ENCODE assay signal across 8 cellular contexts in genomic region chr3:152595975-152596832, GRCh38.
DNase-seq lines count a peak whose midpoint lies in the region; ATAC-seq, FAIRE-seq and TF ChIP-seq lines count a peak whose summit lies in the region.

No MANE protein-coding gene starts in this region.

- H3K4me1 Mint-ChIP-seq in Calu3 (ENCODE audit: low read depth, unreplicated experiment) (peaks cover 45% of the 10 kb centered on the region), WTC11 (peaks cover 23% of the 10 kb centered on the region)

- ATAC-seq in HG03521 (IDR thresholded peaks at IDR 0.05; ENCODE audit: unreplicated experiment) (peak; percentile 99), WTC11 (peak; percentile 55), heart left ventricle (peak; percentile 93 to 97 (median 95))

- intact Hi-C loops in Calu3 (cut with micrococcal nuclease; ENCODE audit: unreplicated experiment) (loop anchor here (2.0 to 10.0 kb wide), 2 partner anchors 239 to 365 kb away; partner anchors contain the start of gene P2RY1), heart left ventricle (cut with DNase I) (loop anchor here in 1 of 10 donors (2.0 kb wide), 1 partner anchor 39 kb away; no protein-coding TSS in a partner anchor)

- H3K27ac ChIP-seq in heart left ventricle, result peak overlapping the region; percentile 47 to 86 (median 78)

- 33 to 45% (median 39%) methylated on average over 4 of the region's 4 CpGs for WGBS in heart left ventricle, 4 donors

- H3K4me3 ChIP-seq in heart left ventricle (peak overlapping the region in 7 of 12 donors; percentile 6 to 26 (median 11)), skeletal muscle satellite cell (ENCODE audit: low read length) (peak overlapping the region; percentile 31)

- POLR2A ChIA-PET in WTC11 (lab: Charles Lee), result no interaction called here

- H3K9me3 ChIP-seq in heart left ventricle, result no peaks in the 10 kb centered on the region
- no peaks in the 10 kb centered on the region for H3K9me3 ChIP-seq in skeletal muscle satellite cell (replicated peaks; ENCODE audit: low read length)

- FAIRE-seq in RCC 7860 (lab: Jason Lieb, UNC), result no peak

- no peak for TF ChIP-seq POLR2A in heart left ventricle (IDR thresholded peaks at IDR 0.05)

- H3K9me3 Mint-ChIP-seq in Calu3 (ENCODE audit: low read depth, unreplicated experiment), result peaks cover 3% of the 10 kb centered on the region
- peaks cover 23% of the 10 kb centered on the region for H3K9me3 Mint-ChIP-seq in WTC11

- peak overlapping the region; percentile 48 for H3K4me2 ChIP-seq in skeletal muscle satellite cell (ENCODE audit: low read length)

- TF ChIP-seq CTCF in Calu3 (IDR thresholded peaks at IDR 0.05; ENCODE audit: unreplicated experiment) (no peak), GM20000 (IDR thresholded peaks at IDR 0.05; ENCODE audit: extremely low read depth, missing control alignments) (no peak), WTC11 (IDR thresholded peaks at IDR 0.05) (no peak), heart left ventricle (IDR thresholded peaks at IDR 0.05) (no peak)

- BruUV-seq in Calu3 (replicated peaks; lab: Mats Ljungman, UMichigan), result no TSS peak

- H3K9ac ChIP-seq in skeletal muscle satellite cell (ENCODE audit: low read depth, low read length), result peak overlapping the region; percentile 1

- peak; percentile 72 for DNase-seq in Calu3
- peak; percentile 70 for DNase-seq in GM20000 (ENCODE audit: low spot score)
- no peak for DNase-seq in WTC11 (ENCODE audit: low spot score)
- peak in 4 of 5 donors; percentile 34 to 69 (median 60) for DNase-seq in heart left ventricle
- DNase-seq in RCC 7860 (ENCODE audit: low spot score), result no peak
- no peak for DNase-seq in NCI-H2227 treated with DMSO at 0.1 percent for 48 hours (lab: John Stamatoyannopoulos, UW)

- CTCF ChIA-PET in Calu3 (lab: Charles Lee), result interaction anchor here (0.6 to 1.5 kb wide), 9 partner anchors 13 to 1417 kb away, joined by 3 to 5 read pairs (median 3); no protein-coding TSS in a partner anchor
- CTCF ChIA-PET in WTC11 (lab: Charles Lee), result interaction anchor here (1.3 kb wide), 1 partner anchor 238 kb away, joined by 3 read pairs; no protein-coding TSS in a partner anchor

- H3K36me3 Mint-ChIP-seq in Calu3 (ENCODE audit: insufficient read depth, unreplicated experiment), result no peaks in the 10 kb centered on the region
- peaks cover 24% of the 10 kb centered on the region for H3K36me3 Mint-ChIP-seq in WTC11

- H3K27me3 ChIP-seq in heart left ventricle, result no peaks in the 10 kb centered on the region
- no peaks in the 10 kb centered on the region for H3K27me3 ChIP-seq in skeletal muscle satellite cell (ENCODE audit: control insufficient read depth, insufficient read depth, low read length)

- H3K4me3 Mint-ChIP-seq in Calu3 (ENCODE audit: low read depth, unreplicated experiment) (peak overlapping the region; percentile 9), WTC11 (no peak overlapping the region)

- H3K36me3 ChIP-seq in heart left ventricle (no peaks in the 10 kb centered on the region), skeletal muscle satellite cell (ENCODE audit: insufficient read depth, low read length) (no peaks in the 10 kb centered on the region)

- no peaks in the 10 kb centered on the region for H3K27me3 Mint-ChIP-seq in Calu3 (ENCODE audit: unreplicated experiment)
- peaks cover 3% of the 10 kb centered on the region; the same call in 1 of the 2 replicates for H3K27me3 Mint-ChIP-seq in WTC11 (ENCODE audit: low read depth)

- H3K4me1 ChIP-seq in heart left ventricle (peaks cover 0 to 33% (median 14%) of the 10 kb centered on the region in 12 donors), skeletal muscle satellite cell (ENCODE audit: control insufficient read depth, insufficient read depth, low read length) (peaks cover 12% of the 10 kb centered on the region)

- H3K27ac Mint-ChIP-seq in Calu3 (ENCODE audit: unreplicated experiment) (peak overlapping the region; percentile 69), WTC11 (peak overlapping the region; percentile 66)

TF ChIP-seq in WTC11, 78 proteins besides CTCF, POLR2A, EP300 and RAD21 (continues in another document):
- TF ChIP-seq MXD4 (CRISPR knock-in tag; IDR thresholded peaks at IDR 0.05; ENCODE audit: borderline replicate concordance) (no peak), ZNF281 (CRISPR knock-in tag; IDR thresholded peaks at IDR 0.05) (no peak), ZBTB43 (CRISPR knock-in tag; IDR thresholded peaks at IDR 0.05) (no peak), ZBTB21 (CRISPR knock-in tag; IDR thresholded peaks at IDR 0.05; ENCODE audit: borderline replicate concordance) (no peak), ZNF416 (CRISPR knock-in tag; IDR thresholded peaks at IDR 0.05) (no peak), ZNF219 (CRISPR knock-in tag; IDR thresholded peaks at IDR 0.05; ENCODE audit: borderline replicate concordance) (no peak)
- TF ChIP-seq, protein P1, sequence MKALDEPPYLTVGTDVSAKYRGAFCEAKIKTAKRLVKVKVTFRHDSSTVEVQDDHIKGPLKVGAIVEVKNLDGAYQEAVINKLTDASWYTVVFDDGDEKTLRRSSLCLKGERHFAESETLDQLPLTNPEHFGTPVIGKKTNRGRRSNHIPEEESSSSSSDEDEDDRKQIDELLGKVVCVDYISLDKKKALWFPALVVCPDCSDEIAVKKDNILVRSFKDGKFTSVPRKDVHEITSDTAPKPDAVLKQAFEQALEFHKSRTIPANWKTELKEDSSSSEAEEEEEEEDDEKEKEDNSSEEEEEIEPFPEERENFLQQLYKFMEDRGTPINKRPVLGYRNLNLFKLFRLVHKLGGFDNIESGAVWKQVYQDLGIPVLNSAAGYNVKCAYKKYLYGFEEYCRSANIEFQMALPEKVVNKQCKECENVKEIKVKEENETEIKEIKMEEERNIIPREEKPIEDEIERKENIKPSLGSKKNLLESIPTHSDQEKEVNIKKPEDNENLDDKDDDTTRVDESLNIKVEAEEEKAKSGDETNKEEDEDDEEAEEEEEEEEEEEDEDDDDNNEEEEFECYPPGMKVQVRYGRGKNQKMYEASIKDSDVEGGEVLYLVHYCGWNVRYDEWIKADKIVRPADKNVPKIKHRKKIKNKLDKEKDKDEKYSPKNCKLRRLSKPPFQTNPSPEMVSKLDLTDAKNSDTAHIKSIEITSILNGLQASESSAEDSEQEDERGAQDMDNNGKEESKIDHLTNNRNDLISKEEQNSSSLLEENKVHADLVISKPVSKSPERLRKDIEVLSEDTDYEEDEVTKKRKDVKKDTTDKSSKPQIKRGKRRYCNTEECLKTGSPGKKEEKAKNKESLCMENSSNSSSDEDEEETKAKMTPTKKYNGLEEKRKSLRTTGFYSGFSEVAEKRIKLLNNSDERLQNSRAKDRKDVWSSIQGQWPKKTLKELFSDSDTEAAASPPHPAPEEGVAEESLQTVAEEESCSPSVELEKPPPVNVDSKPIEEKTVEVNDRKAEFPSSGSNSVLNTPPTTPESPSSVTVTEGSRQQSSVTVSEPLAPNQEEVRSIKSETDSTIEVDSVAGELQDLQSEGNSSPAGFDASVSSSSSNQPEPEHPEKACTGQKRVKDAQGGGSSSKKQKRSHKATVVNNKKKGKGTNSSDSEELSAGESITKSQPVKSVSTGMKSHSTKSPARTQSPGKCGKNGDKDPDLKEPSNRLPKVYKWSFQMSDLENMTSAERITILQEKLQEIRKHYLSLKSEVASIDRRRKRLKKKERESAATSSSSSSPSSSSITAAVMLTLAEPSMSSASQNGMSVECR (CRISPR knock-in tag; IDR thresholded peaks at IDR 0.05; ENCODE audit: borderline replicate concordance), result no peak
- TF ChIP-seq, protein P2, sequence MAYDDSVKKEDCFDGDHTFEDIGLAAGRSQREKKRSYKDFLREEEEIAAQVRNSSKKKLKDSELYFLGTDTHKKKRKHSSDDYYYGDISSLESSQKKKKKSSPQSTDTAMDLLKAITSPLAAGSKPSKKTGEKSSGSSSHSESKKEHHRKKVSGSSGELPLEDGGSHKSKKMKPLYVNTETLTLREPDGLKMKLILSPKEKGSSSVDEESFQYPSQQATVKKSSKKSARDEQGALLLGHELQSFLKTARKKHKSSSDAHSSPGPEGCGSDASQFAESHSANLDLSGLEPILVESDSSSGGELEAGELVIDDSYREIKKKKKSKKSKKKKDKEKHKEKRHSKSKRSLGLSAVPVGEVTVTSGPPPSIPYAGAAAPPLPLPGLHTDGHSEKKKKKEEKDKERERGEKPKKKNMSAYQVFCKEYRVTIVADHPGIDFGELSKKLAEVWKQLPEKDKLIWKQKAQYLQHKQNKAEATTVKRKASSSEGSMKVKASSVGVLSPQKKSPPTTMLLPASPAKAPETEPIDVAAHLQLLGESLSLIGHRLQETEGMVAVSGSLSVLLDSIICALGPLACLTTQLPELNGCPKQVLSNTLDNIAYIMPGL (CRISPR knock-in tag; IDR thresholded peaks at IDR 0.05), result no peak

Comparison
In these comparisons a context has a peak if more than half of its experiments do, and no peak if none do; other contexts are left out.
1. DNase-seq: peak in Calu3 (single experiment), GM20000 (single experiment) and heart left ventricle (4 of 5); none in WTC11 (single experiment), RCC 7860 (single experiment) and NCI-H2227 treated with DMSO at 0.1 percent for 48 hours (single experiment).
2. Peak in every context shown above with its lines, with median percentiles within 50 percentile points of each other: ATAC-seq.